ENCODE assay signal across 1 cellular context in the genomic region with DNA sequence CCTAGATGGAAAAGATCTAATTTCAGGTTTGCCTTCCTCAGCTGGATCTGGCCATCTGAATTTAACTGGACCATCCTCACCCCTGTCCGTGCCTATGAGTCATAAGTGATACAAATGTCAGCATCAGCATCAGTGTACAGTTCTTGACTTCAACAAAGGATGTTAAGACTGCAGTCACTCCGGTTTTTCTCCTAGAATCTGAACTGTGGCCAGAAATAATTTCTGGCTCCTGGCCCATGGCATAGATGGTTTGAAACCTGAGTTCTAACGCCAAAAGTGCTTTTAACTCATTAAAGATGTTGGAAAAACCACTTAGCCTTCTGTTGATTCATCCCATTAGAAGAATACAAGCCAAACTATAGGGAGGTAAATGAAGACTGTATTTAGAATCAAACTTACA.
TF ChIP-seq lines count a peak whose summit lies in the region.

No MANE protein-coding gene starts in this region.

TF ChIP-seq in HEK293, 187 proteins besides CTCF, POLR2A, EP300 and RAD21 (continued from another document):
- TF ChIP-seq, protein P1, sequence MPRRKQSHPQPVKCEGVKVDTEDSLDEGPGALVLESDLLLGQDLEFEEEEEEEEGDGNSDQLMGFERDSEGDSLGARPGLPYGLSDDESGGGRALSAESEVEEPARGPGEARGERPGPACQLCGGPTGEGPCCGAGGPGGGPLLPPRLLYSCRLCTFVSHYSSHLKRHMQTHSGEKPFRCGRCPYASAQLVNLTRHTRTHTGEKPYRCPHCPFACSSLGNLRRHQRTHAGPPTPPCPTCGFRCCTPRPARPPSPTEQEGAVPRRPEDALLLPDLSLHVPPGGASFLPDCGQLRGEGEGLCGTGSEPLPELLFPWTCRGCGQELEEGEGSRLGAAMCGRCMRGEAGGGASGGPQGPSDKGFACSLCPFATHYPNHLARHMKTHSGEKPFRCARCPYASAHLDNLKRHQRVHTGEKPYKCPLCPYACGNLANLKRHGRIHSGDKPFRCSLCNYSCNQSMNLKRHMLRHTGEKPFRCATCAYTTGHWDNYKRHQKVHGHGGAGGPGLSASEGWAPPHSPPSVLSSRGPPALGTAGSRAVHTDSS (tag by site-specific recombination; IDR thresholded peaks at IDR 0.05), result 0 out of 2 replicates have a peak, but pooled peaks have one; percentile 6
- TF ChIP-seq, protein P2, sequence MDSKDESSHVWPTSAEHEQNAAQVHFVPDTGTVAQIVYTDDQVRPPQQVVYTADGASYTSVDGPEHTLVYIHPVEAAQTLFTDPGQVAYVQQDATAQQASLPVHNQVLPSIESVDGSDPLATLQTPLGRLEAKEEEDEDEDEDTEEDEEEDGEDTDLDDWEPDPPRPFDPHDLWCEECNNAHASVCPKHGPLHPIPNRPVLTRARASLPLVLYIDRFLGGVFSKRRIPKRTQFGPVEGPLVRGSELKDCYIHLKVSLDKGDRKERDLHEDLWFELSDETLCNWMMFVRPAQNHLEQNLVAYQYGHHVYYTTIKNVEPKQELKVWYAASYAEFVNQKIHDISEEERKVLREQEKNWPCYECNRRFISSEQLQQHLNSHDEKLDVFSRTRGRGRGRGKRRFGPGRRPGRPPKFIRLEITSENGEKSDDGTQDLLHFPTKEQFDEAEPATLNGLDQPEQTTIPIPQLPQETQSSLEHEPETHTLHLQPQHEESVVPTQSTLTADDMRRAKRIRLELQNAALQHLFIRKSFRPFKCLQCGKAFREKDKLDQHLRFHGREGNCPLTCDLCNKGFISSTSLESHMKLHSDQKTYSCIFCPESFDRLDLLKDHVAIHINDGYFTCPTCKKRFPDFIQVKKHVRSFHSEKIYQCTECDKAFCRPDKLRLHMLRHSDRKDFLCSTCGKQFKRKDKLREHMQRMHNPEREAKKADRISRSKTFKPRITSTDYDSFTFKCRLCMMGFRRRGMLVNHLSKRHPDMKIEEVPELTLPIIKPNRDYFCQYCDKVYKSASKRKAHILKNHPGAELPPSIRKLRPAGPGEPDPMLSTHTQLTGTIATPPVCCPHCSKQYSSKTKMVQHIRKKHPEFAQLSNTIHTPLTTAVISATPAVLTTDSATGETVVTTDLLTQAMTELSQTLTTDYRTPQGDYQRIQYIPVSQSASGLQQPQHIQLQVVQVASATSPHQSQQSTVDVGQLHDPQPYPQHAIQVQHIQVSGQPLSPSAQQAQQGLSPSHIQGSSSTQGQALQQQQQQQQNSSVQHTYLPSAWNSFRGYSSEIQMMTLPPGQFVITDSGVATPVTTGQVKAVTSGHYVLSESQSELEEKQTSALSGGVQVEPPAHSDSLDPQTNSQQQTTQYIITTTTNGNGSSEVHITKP (tag by site-specific recombination; IDR thresholded peaks at IDR 0.05), result 0 out of 2 replicates have a peak, but pooled peaks have one; percentile 27
- TF ChIP-seq, protein P3, sequence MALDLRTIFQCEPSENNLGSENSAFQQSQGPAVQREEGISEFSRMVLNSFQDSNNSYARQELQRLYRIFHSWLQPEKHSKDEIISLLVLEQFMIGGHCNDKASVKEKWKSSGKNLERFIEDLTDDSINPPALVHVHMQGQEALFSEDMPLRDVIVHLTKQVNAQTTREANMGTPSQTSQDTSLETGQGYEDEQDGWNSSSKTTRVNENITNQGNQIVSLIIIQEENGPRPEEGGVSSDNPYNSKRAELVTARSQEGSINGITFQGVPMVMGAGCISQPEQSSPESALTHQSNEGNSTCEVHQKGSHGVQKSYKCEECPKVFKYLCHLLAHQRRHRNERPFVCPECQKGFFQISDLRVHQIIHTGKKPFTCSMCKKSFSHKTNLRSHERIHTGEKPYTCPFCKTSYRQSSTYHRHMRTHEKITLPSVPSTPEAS (tag by site-specific recombination; IDR thresholded peaks at IDR 0.05), result no peak
